8 cellular contexts compared by ENCODE assay signal in genomic region chr13:44917589-44918322, GRCh38.
DNase-seq lines count a peak whose midpoint lies in the region; ATAC-seq, FAIRE-seq and TF ChIP-seq lines count a peak whose summit lies in the region.

No MANE protein-coding gene starts in this region.

- H3K9me3 Mint-ChIP-seq in WTC11 (peaks cover 5% of the 10 kb centered on the region; the same call in 1 of the 2 replicates), immature natural killer cell (no peaks in the 10 kb centered on the region)

- no peak overlapping the region for H3K27ac Mint-ChIP-seq in WTC11
- H3K27ac Mint-ChIP-seq in immature natural killer cell = no peak overlapping the region

- H3K36me3 Mint-ChIP-seq in WTC11 (no peaks in the 10 kb centered on the region), immature natural killer cell (no peaks in the 10 kb centered on the region)

- no peak overlapping the region for H3K4me3 Mint-ChIP-seq in WTC11
- H3K4me3 Mint-ChIP-seq in immature natural killer cell = no peak overlapping the region

- FAIRE-seq in small intestine (lab: Jason Lieb, UNC) = no peak

- no peaks in the 10 kb centered on the region for H3K27me3 ChIP-seq in small intestine (ENCODE audit: control insufficient read depth in 2 of 2, insufficient read depth in 2 of 2, low read length in 2 of 2)

- H3K4me1 Mint-ChIP-seq in WTC11 (peaks cover 10% of the 10 kb centered on the region), immature natural killer cell (peaks cover 1 to 6% of the 10 kb centered on the region in 2 donors)

- POLR2A ChIA-PET in AG04449 (lab: Yijun Ruan, JAX) (interaction anchor here (0.7 to 1.2 kb wide), 5 partner anchors 11 to 342 kb away, joined by 3 to 5 read pairs (median 3); partner anchors contain the start of gene TSC22D1), WTC11 (lab: Charles Lee) (interaction anchor here (1.4 kb wide), 1 partner anchor 483 kb away, joined by 4 read pairs; no protein-coding TSS in a partner anchor)

- peak; percentile 26 for TF ChIP-seq CTCF in AG04449 (IDR thresholded peaks at IDR 0.05; ENCODE audit: insufficient read depth, low read length, missing control alignments)
- TF ChIP-seq CTCF in WTC11 (IDR thresholded peaks at IDR 0.05) = no peak

- H3K4me3 ChIP-seq in AG04449 (ENCODE audit: low read depth, low read length) (peak overlapping the region; percentile 65), small intestine (ENCODE audit: low read depth in 1 of 2, low read length in 2 of 2) (peak overlapping the region; percentile 42 to 44)

- ATAC-seq in GM18870 (IDR thresholded peaks at IDR 0.05; ENCODE audit: unreplicated experiment) (peak; percentile 84), HG03135 (IDR thresholded peaks at IDR 0.05; ENCODE audit: unreplicated experiment) (peak; percentile 80), WTC11 (peak; percentile 85)

- peaks cover 0 to 4% of the 10 kb centered on the region in 2 donors for H3K4me1 ChIP-seq in small intestine (ENCODE audit: control insufficient read depth in 2 of 2, insufficient read depth in 1 of 2, low read depth in 1 of 2, low read length in 1 of 2)

- DNase-seq in AG04449 (ENCODE audit: low read depth, low spot score) (peak; percentile 87), NCI-H2227 treated with DMSO at 0.1 percent for 48 hours (lab: John Stamatoyannopoulos, UW) (peak; percentile 95), WTC11 (ENCODE audit: low spot score) (peak; percentile 96), caudate nucleus (lab: John Stamatoyannopoulos, UW) (peak; percentile 56 to 98 (median 93)), immature natural killer cell (peak; percentile 96 to 98 (median 97)), small intestine (peak; percentile 97)

- no peaks in the 10 kb centered on the region for H3K27me3 Mint-ChIP-seq in WTC11 (ENCODE audit: low read depth)
- H3K27me3 Mint-ChIP-seq in immature natural killer cell (ENCODE audit: low read depth in 3 of 3) = peaks cover 0 to 2% (median 0%) of the 10 kb centered on the region in 3 donors

- H3K9me3 ChIP-seq in small intestine (ENCODE audit: control insufficient read depth, low read depth) = no peaks in the 10 kb centered on the region

- CTCF ChIA-PET in AG04449 (lab: Yijun Ruan, JAX) = interaction anchor here (0.7 to 2.3 kb wide), 11 partner anchors 9 to 434 kb away, joined by 3 to 13 read pairs (median 5); no protein-coding TSS in a partner anchor
- CTCF ChIA-PET in WTC11 (lab: Charles Lee) = interaction anchor here (0.5 to 2.0 kb wide), 7 partner anchors 9 to 776 kb away, joined by 3 to 4 read pairs (median 4); no protein-coding TSS in a partner anchor

- H3K27ac ChIP-seq in caudate nucleus (ENCODE audit: low read depth, low read length) (peak overlapping the region; percentile 99), small intestine (ENCODE audit: low read depth in 1 of 2, low read length in 1 of 2) (peak overlapping the region; percentile 87 to 98)

- no peaks in the 10 kb centered on the region for H3K36me3 ChIP-seq in small intestine (ENCODE audit: control insufficient read depth in 2 of 2, insufficient read depth in 2 of 2, low read length in 2 of 2)

- 0% methylated on average over 41 of the region's 41 CpGs for WGBS in small intestine, 3 donors

TF ChIP-seq in WTC11, 78 proteins besides CTCF, POLR2A, EP300 and RAD21 (continues in another document):
- TF ChIP-seq, protein P1, sequence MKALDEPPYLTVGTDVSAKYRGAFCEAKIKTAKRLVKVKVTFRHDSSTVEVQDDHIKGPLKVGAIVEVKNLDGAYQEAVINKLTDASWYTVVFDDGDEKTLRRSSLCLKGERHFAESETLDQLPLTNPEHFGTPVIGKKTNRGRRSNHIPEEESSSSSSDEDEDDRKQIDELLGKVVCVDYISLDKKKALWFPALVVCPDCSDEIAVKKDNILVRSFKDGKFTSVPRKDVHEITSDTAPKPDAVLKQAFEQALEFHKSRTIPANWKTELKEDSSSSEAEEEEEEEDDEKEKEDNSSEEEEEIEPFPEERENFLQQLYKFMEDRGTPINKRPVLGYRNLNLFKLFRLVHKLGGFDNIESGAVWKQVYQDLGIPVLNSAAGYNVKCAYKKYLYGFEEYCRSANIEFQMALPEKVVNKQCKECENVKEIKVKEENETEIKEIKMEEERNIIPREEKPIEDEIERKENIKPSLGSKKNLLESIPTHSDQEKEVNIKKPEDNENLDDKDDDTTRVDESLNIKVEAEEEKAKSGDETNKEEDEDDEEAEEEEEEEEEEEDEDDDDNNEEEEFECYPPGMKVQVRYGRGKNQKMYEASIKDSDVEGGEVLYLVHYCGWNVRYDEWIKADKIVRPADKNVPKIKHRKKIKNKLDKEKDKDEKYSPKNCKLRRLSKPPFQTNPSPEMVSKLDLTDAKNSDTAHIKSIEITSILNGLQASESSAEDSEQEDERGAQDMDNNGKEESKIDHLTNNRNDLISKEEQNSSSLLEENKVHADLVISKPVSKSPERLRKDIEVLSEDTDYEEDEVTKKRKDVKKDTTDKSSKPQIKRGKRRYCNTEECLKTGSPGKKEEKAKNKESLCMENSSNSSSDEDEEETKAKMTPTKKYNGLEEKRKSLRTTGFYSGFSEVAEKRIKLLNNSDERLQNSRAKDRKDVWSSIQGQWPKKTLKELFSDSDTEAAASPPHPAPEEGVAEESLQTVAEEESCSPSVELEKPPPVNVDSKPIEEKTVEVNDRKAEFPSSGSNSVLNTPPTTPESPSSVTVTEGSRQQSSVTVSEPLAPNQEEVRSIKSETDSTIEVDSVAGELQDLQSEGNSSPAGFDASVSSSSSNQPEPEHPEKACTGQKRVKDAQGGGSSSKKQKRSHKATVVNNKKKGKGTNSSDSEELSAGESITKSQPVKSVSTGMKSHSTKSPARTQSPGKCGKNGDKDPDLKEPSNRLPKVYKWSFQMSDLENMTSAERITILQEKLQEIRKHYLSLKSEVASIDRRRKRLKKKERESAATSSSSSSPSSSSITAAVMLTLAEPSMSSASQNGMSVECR (CRISPR knock-in tag; IDR thresholded peaks at IDR 0.05; ENCODE audit: borderline replicate concordance) = peak; percentile 71; the same call in 1 of the 2 replicates
- TF ChIP-seq ZBTB21 (CRISPR knock-in tag; IDR thresholded peaks at IDR 0.05; ENCODE audit: borderline replicate concordance) = no peak; the same call in 1 of the 2 replicates
- TF ChIP-seq, protein P2, sequence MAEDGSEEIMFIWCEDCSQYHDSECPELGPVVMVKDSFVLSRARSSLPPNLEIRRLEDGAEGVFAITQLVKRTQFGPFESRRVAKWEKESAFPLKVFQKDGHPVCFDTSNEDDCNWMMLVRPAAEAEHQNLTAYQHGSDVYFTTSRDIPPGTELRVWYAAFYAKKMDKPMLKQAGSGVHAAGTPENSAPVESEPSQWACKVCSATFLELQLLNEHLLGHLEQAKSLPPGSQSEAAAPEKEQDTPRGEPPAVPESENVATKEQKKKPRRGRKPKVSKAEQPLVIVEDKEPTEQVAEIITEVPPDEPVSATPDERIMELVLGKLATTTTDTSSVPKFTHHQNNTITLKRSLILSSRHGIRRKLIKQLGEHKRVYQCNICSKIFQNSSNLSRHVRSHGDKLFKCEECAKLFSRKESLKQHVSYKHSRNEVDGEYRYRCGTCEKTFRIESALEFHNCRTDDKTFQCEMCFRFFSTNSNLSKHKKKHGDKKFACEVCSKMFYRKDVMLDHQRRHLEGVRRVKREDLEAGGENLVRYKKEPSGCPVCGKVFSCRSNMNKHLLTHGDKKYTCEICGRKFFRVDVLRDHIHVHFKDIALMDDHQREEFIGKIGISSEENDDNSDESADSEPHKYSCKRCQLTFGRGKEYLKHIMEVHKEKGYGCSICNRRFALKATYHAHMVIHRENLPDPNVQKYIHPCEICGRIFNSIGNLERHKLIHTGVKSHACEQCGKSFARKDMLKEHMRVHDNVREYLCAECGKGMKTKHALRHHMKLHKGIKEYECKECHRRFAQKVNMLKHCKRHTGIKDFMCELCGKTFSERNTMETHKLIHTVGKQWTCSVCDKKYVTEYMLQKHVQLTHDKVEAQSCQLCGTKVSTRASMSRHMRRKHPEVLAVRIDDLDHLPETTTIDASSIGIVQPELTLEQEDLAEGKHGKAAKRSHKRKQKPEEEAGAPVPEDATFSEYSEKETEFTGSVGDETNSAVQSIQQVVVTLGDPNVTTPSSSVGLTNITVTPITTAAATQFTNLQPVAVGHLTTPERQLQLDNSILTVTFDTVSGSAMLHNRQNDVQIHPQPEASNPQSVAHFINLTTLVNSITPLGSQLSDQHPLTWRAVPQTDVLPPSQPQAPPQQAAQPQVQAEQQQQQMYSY (CRISPR knock-in tag; IDR thresholded peaks at IDR 0.05) = no peak
- no peak for TF ChIP-seq ZNF317 (CRISPR knock-in tag; IDR thresholded peaks at IDR 0.05; ENCODE audit: borderline replicate concordance, low read depth)
- no peak for TF ChIP-seq MYBL2 (CRISPR knock-in tag; IDR thresholded peaks at IDR 0.05)
- TF ChIP-seq CREB1 (CRISPR knock-in tag; IDR thresholded peaks at IDR 0.05) = no peak; the same call in 1 of the 2 replicates
- no peak for TF ChIP-seq NFATC4 (CRISPR knock-in tag; IDR thresholded peaks at IDR 0.05)
- TF ChIP-seq ZNF138 (CRISPR knock-in tag; conservative IDR thresholded peaks at IDR 0.05) = 0 out of 2 replicates have a peak, but pooled peaks have one; percentile 24
- no peak; the same call in 1 of the 2 replicates for TF ChIP-seq ATF1 (CRISPR knock-in tag; IDR thresholded peaks at IDR 0.05)
- TF ChIP-seq, protein P3, sequence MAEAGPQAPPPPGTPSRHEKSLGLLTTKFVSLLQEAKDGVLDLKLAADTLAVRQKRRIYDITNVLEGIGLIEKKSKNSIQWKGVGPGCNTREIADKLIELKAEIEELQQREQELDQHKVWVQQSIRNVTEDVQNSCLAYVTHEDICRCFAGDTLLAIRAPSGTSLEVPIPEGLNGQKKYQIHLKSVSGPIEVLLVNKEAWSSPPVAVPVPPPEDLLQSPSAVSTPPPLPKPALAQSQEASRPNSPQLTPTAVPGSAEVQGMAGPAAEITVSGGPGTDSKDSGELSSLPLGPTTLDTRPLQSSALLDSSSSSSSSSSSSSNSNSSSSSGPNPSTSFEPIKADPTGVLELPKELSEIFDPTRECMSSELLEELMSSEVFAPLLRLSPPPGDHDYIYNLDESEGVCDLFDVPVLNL (CRISPR knock-in tag; IDR thresholded peaks at IDR 0.05; ENCODE audit: borderline replicate concordance, low read depth) = no peak
- peak; percentile 26; the same call in 1 of the 2 replicates for TF ChIP-seq SMAD3 (CRISPR knock-in tag; IDR thresholded peaks at IDR 0.05; ENCODE audit: borderline replicate concordance)
- no peak for TF ChIP-seq RORB (CRISPR knock-in tag; IDR thresholded peaks at IDR 0.05)
- TF ChIP-seq, protein P4, sequence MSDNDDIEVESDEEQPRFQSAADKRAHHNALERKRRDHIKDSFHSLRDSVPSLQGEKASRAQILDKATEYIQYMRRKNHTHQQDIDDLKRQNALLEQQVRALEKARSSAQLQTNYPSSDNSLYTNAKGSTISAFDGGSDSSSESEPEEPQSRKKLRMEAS (CRISPR knock-in tag; IDR thresholded peaks at IDR 0.05) = peak; percentile 60
- TF ChIP-seq ZNF232 (CRISPR knock-in tag; IDR thresholded peaks at IDR 0.05) = no peak

Comparison
In these comparisons a context has a peak if more than half of its experiments do, and no peak if none do; other contexts are left out.
1. Peak in every context shown above with its lines: DNase-seq, ATAC-seq, H3K4me3 ChIP-seq and H3K27ac ChIP-seq.